14 cellular contexts compared by ENCODE assay signal in the genomic region with DNA sequence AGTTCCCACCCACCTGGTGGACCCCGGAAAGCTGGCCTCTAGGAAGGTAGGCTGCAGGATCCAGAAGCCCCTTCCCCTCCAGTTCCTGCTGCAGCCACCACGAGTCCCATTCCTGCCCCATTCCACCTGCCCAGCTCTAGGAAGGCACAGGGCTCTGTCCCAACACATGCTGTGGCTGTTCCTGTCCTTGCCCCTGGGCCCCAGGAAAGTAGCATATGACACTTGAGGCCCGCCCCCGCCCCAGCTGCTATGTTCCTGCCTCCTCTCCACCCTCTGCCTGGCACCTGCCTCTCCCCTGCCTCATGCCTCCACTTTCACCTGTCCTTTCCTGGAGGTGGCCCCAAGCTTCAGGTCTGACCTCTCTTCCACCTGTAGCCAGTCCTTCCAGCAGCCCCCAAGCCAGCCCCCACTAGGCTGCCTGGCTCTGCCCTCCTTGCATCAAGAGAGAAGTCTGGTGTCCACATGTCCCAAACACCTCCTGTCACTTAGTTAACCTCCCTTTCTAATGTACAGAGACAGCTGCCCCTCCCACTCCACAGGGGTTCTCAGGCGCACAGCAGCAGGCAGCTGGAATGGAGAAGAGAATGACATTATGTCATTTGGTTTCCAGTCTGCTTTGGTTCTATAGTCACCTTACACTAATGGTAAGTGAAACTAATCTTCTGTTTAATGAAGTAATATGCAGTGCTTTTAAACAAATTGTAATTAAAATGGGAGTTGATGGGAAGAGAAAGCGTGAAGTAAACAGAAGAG. TPM values are rescaled to one million over a fixed set of nuclear protein-coding genes. Genes with fewer than 3 reads are reported as not detected.
DNase-seq lines count a peak whose midpoint lies in the region; ATAC-seq and TF ChIP-seq lines count a peak whose summit lies in the region.
"Had no signal": no experiment of that assay in that cellular context is flagged by ENCODE, and none has a peak within 500 bp of the region (broad histone marks: within the 10 kb centered on the region; RNA-seq: fewer than 3 reads in every experiment).

No MANE protein-coding gene starts in this region.

- H3K27me3 ChIP-seq in cardiac muscle cell (no peaks in the 10 kb centered on the region), left ventricle myocardium inferior (ENCODE audit: low read depth) (peaks cover 25% of the 10 kb centered on the region)
- H3K27me3 ChIP-seq: testis had no signal

- H3K4me1 ChIP-seq in cardiac muscle cell (ENCODE audit: low read depth) (peaks cover 11% of the 10 kb centered on the region), left ventricle myocardium inferior (no peaks in the 10 kb centered on the region)
- H3K4me1 ChIP-seq: breast epithelium, testis had no signal

- H3K4me3 ChIP-seq in cardiac muscle cell (no peak overlapping the region), left ventricle myocardium inferior (no peak overlapping the region)
- H3K4me3 ChIP-seq: testis had no signal

- intact Hi-C loops in left ventricle myocardium inferior (cut with micrococcal nuclease): no loop called here

- H3K27ac ChIP-seq in cardiac muscle cell (peak overlapping the region; percentile 24), left ventricle myocardium inferior (replicated peaks) (no peak overlapping the region)
- H3K27ac ChIP-seq: breast epithelium, testis had no signal

- TF ChIP-seq CTCF in cardiac muscle cell (IDR thresholded peaks at IDR 0.05; ENCODE audit: low read depth, low read length) (no peak), left ventricle myocardium inferior (IDR thresholded peaks at IDR 0.05; ENCODE audit: borderline replicate concordance) (no peak), chondrocyte (IDR thresholded peaks at IDR 0.05) (no peak)

- DNase-seq in cardiac muscle cell (ENCODE audit: low read depth in 1 of 2, low spot score in 1 of 2) (peak in 1 of 2 donors; percentile 49), left ventricle myocardium inferior (no peak), NCI-H345 treated with DMSO at 0.1 percent for 48 hours (lab: John Stamatoyannopoulos, UW; ENCODE audit: unreplicated experiment) (peak; percentile 79), chondrocyte (ENCODE audit: low spot score) (peak; percentile 47), DMS114 treated with DMSO at 0.1 percent for 48 hours (lab: John Stamatoyannopoulos, UW; ENCODE audit: unreplicated experiment) (no peak)
- DNase-seq in activated CD4-positive, alpha-beta T cell treated with anti-CD3 and anti-CD28 coated beads, Interleukin-2, amount 50 U/mL, for 1 hour: no peak
- DNase-seq in stimulated activated CD8-positive, alpha-beta memory T cell treated with anti-CD3 and anti-CD28 coated beads, Interleukin-4, amount 100 ng/mL, for 48 hours: no peak
- DNase-seq: foreskin fibroblast, NCI-H526 treated with DMSO at 0.1 percent for 48 hours, SHP77 treated with DMSO at 0.1 percent for 48 hours, testis had no signal

- H3K9me3 ChIP-seq in cardiac muscle cell (ENCODE audit: low read depth): no peaks in the 10 kb centered on the region
- H3K9me3 ChIP-seq in left ventricle myocardium inferior (replicated peaks): no peaks in the 10 kb centered on the region
- H3K9me3 ChIP-seq: breast epithelium, testis had no signal

- H3K4me3 Mint-ChIP-seq in chondrocyte (ENCODE audit: unreplicated experiment): no peak overlapping the region

- no peak overlapping the region for H3K27ac Mint-ChIP-seq in chondrocyte (ENCODE audit: unreplicated experiment)
- H3K27ac Mint-ChIP-seq: progenitor cell of endocrine pancreas had no signal

- H3K36me3 ChIP-seq in cardiac muscle cell (no peaks in the 10 kb centered on the region), left ventricle myocardium inferior (peaks cover 5% of the 10 kb centered on the region)
- H3K36me3 ChIP-seq: breast epithelium had no signal

- no peak for ATAC-seq in HG02571 (IDR thresholded peaks at IDR 0.05; ENCODE audit: unreplicated experiment)

- no peaks in the 10 kb centered on the region for H3K4me1 Mint-ChIP-seq in chondrocyte (ENCODE audit: low read depth)

- H3K27me3 Mint-ChIP-seq in chondrocyte (ENCODE audit: low read depth): peaks cover 12% of the 10 kb centered on the region

- no peaks in the 10 kb centered on the region for H3K9me3 Mint-ChIP-seq in chondrocyte (ENCODE audit: low read depth)

- H3K36me3 Mint-ChIP-seq in chondrocyte (ENCODE audit: low read depth): no peaks in the 10 kb centered on the region

RNA-seq across cellular contexts. Expression of a gene that starts 22.8 kb away (rescaled TPM):
- total RNA-seq in cardiac muscle cell: 59.8 and 92.9 TPM in 2 replicates
- 76.2 and 105 TPM in 2 replicates for polyA plus RNA-seq in cardiac muscle cell
- total RNA-seq in left ventricle myocardium inferior: 53.3 TPM
- 126 to 133 TPM (median 131 TPM) in 3 replicates for total RNA-seq in chondrocyte

RNA-seq across cellular contexts. Expression of a gene that starts 34.3 kb away (rescaled TPM):
- total RNA-seq in cardiac muscle cell: 19.1 and 46.4 TPM in 2 replicates
- 26.7 and 62.9 TPM in 2 replicates for polyA plus RNA-seq in cardiac muscle cell
- 0.49 TPM for total RNA-seq in left ventricle myocardium inferior
- 0.31 to 0.44 TPM (median 0.37 TPM) in 3 replicates for total RNA-seq in chondrocyte

Comparison
In these comparisons a context has a peak if more than half of its experiments do, and no peak if none do; other contexts are left out.
1. RNA of a gene that starts 34.3 kb away (total RNA-seq): 19.1 to 46.4 TPM in cardiac muscle cell; 0.49 TPM in left ventricle myocardium inferior (single experiment) and 0.31 to 0.44 TPM in chondrocyte; every median in the first group is over 10 times any median in the second.
2. DNase-seq: peak in NCI-H345 treated with DMSO at 0.1 percent for 48 hours (single experiment) and chondrocyte (single experiment); none in left ventricle myocardium inferior (single experiment), activated CD4-positive, alpha-beta T cell treated with anti-CD3 and anti-CD28 coated beads, Interleukin-2, amount 50 U/mL, for 1 hour (single experiment), DMS114 treated with DMSO at 0.1 percent for 48 hours (single experiment) and stimulated activated CD8-positive, alpha-beta memory T cell treated with anti-CD3 and anti-CD28 coated beads, Interleukin-4, amount 100 ng/mL, for 48 hours (single experiment).